8 cellular contexts compared by ENCODE assay signal in the genomic region with DNA sequence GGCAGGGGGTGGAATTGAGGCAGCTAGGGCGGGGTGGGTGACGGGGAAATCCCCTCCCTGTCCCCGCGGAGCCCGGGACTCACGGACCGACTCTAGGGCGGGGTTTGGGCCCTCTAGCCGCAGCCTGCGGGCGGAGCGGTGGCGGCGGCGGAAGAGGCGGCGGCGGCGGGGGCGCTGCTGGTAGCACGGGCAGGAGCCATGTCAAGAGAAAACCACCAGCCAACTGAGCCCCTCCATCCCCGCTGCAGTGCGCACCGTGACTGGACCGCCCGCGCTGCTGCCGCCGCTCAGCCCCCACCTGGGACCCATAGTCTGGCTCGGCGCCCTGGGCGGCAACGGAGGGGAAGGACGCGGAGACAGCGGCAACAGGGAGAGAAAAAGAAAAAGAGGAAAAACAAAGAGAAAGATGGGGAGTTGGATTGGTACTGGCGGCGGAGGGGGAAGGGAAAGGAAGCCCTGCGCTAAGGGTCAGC. TPM values are rescaled to one million over a fixed set of nuclear protein-coding genes. Genes with fewer than 3 reads are reported as not detected.
A peak's percentile ranks its signal among the peaks of the same experiment; 100 is the strongest.
DNase-seq lines count a peak whose midpoint lies in the region; ATAC-seq and TF ChIP-seq lines count a peak whose summit lies in the region.

No MANE protein-coding gene starts in this region.

- 0 out of 2 replicates have a peak overlapping the region, but pooled peaks have one; percentile 77 for H2AFZ ChIP-seq in PC-3 (ENCODE audit: low read length)
- no peak overlapping the region for H2AFZ ChIP-seq in neuron (ENCODE audit: low read depth, low read length)

- peaks cover 55% of the 10 kb centered on the region for H3K79me2 ChIP-seq in PC-3 (ENCODE audit: low read length)

- H3K27me3 ChIP-seq in PC-3 (ENCODE audit: low read length): no peaks in the 10 kb centered on the region
- no peaks in the 10 kb centered on the region for H3K27me3 ChIP-seq in neuron (ENCODE audit: insufficient read depth, low read length)
- H3K27me3 ChIP-seq in subcutaneous abdominal adipose tissue (ENCODE audit: control insufficient read depth in 5 of 5, insufficient read depth in 4 of 5, low read length in 5 of 5): no peaks in the 10 kb centered on the region

- H3K4me1 ChIP-seq in PC-3 (ENCODE audit: insufficient read depth, low read length) (peaks cover 23% of the 10 kb centered on the region), neuron (ENCODE audit: insufficient read depth, low read length) (peaks cover 27% of the 10 kb centered on the region), subcutaneous abdominal adipose tissue (ENCODE audit: control insufficient read depth in 5 of 5, insufficient read depth in 5 of 5, low read length in 5 of 5) (peaks cover 0 to 50% (median 48%) of the 10 kb centered on the region in 5 donors)

- ATAC-seq in GM21723 (IDR thresholded peaks at IDR 0.05; ENCODE audit: unreplicated experiment) (peak; percentile 22), PC-3 (peak; percentile 18)

- intact Hi-C loops in PC-3 (cut with micrococcal nuclease): loop anchor here (2.0 kb wide), 1 partner anchor 55 kb away; the partner anchor contains the start of gene GMNN
- intact Hi-C loops in activated T-helper 2 cell treated with anti-CD3 and anti-CD28 coated beads, Interferon-gamma antibody, Interleukin-2, Interleukin-4, amounts not matched to agents 10 μg/mL and 5 μg/mL and 100 μg/mL, durations not matched to agents 14 hours and 24 hours and 36 hours (cut with micrococcal nuclease): no loop called here

- no peaks in the 10 kb centered on the region for H3K27me3 Mint-ChIP-seq in activated T-helper 2 cell treated with anti-CD3 and anti-CD28 coated beads, Interferon-gamma antibody, Interleukin-2, Interleukin-4, amounts not matched to agents 10 μg/mL and 5 μg/mL and 100 μg/mL, durations not matched to agents 14 hours and 24 hours and 36 hours (ENCODE audit: low read depth)

- DNase-seq in AML-193 (lab: John Stamatoyannopoulos, UW): peak; percentile 31 to 51
- peak; percentile 32 for DNase-seq in PC-3
- peak; percentile 77 for DNase-seq in activated T-helper 2 cell treated with anti-CD3 and anti-CD28 coated beads, Interferon-gamma antibody, Interleukin-2, Interleukin-4, amounts not matched to agents 10 μg/mL and 5 μg/mL and 100 μg/mL, durations not matched to agents 14 hours and 24 hours and 36 hours (ENCODE audit: low spot score)
- DNase-seq in fibroblast of pulmonary artery (ENCODE audit: low read depth): peak; percentile 47
- no peak for DNase-seq in 8988T

- H3K9ac ChIP-seq in PC-3 (ENCODE audit: low read length) (peak overlapping the region; percentile 100), subcutaneous abdominal adipose tissue (ENCODE audit: low read length in 5 of 5) (peak overlapping the region; percentile 99 to 100 (median 100))

- H3K36me3 ChIP-seq in PC-3 (ENCODE audit: low read depth, low read length) (peaks cover 29% of the 10 kb centered on the region), neuron (ENCODE audit: insufficient read depth, low read length) (peaks cover 30% of the 10 kb centered on the region), subcutaneous abdominal adipose tissue (ENCODE audit: control insufficient read depth in 5 of 5, insufficient read depth in 5 of 5, low read length in 5 of 5) (peaks cover 4 to 14% (median 11%) of the 10 kb centered on the region in 5 donors)

- POLR2A ChIA-PET in PC-3 (lab: Charles Lee; ENCODE audit: unreplicated experiment): interaction anchor here (0.8 kb wide), 1 partner anchor 23 kb away, joined by 4 read pairs; no protein-coding TSS in a partner anchor

- CTCF ChIA-PET in PC-3 (lab: Charles Lee): interaction anchor here (0.6 kb wide), 1 partner anchor 70 kb away, joined by 5 read pairs; no protein-coding TSS in a partner anchor

- peaks cover 41% of the 10 kb centered on the region for H4K20me1 ChIP-seq in PC-3 (ENCODE audit: low read length)

- H3K4me1 Mint-ChIP-seq in activated T-helper 2 cell treated with anti-CD3 and anti-CD28 coated beads, Interferon-gamma antibody, Interleukin-2, Interleukin-4, amounts not matched to agents 10 μg/mL and 5 μg/mL and 100 μg/mL, durations not matched to agents 14 hours and 24 hours and 36 hours (ENCODE audit: low read depth): peaks cover 34% of the 10 kb centered on the region

- H3K4me3 ChIP-seq in PC-3 (ENCODE audit: low read length) (peak overlapping the region; percentile 99), fibroblast of pulmonary artery (replicated peaks; ENCODE audit: low read depth, low read length) (peak overlapping the region; percentile 87), neuron (ENCODE audit: low read length) (peak overlapping the region; percentile 99), subcutaneous abdominal adipose tissue (ENCODE audit: low read depth in 1 of 5, low read length in 5 of 5) (peak overlapping the region; percentile 94 to 100 (median 98))

- BruUV-seq in PC-3 (replicated peaks; lab: Mats Ljungman, UMichigan): TSS peak; percentile 54

- H3K9me2 ChIP-seq in PC-3 (replicated peaks; ENCODE audit: low read length): no peaks in the 10 kb centered on the region

- no peaks in the 10 kb centered on the region for H3F3A ChIP-seq in PC-3 (ENCODE audit: low read length, unreplicated experiment)

- H3K9me3 ChIP-seq in PC-3 (ENCODE audit: low read length) (no peaks in the 10 kb centered on the region), neuron (ENCODE audit: low read length) (no peaks in the 10 kb centered on the region), subcutaneous abdominal adipose tissue (ENCODE audit: control insufficient read depth in 5 of 5, low read length in 5 of 5) (no peaks in the 10 kb centered on the region)

- TF ChIP-seq CTCF in PC-3 (conservative IDR thresholded peaks at IDR 0.05; ENCODE audit: low read depth, low read length): no peak
- no peak for TF ChIP-seq CTCF in fibroblast of pulmonary artery (IDR thresholded peaks at IDR 0.05; ENCODE audit: low read length, missing control alignments)

- peaks cover 50% of the 10 kb centered on the region for H3K36me3 Mint-ChIP-seq in activated T-helper 2 cell treated with anti-CD3 and anti-CD28 coated beads, Interferon-gamma antibody, Interleukin-2, Interleukin-4, amounts not matched to agents 10 μg/mL and 5 μg/mL and 100 μg/mL, durations not matched to agents 14 hours and 24 hours and 36 hours (ENCODE audit: low read depth)

- H3K9me3 Mint-ChIP-seq in activated T-helper 2 cell treated with anti-CD3 and anti-CD28 coated beads, Interferon-gamma antibody, Interleukin-2, Interleukin-4, amounts not matched to agents 10 μg/mL and 5 μg/mL and 100 μg/mL, durations not matched to agents 14 hours and 24 hours and 36 hours: no peaks in the 10 kb centered on the region

- peak overlapping the region; percentile 100 for H3K27ac Mint-ChIP-seq in activated T-helper 2 cell treated with anti-CD3 and anti-CD28 coated beads, Interferon-gamma antibody, Interleukin-2, Interleukin-4, amounts not matched to agents 10 μg/mL and 5 μg/mL and 100 μg/mL, durations not matched to agents 14 hours and 24 hours and 36 hours

- peak overlapping the region; percentile 99 for H3K4me3 Mint-ChIP-seq in activated T-helper 2 cell treated with anti-CD3 and anti-CD28 coated beads, Interferon-gamma antibody, Interleukin-2, Interleukin-4, amounts not matched to agents 10 μg/mL and 5 μg/mL and 100 μg/mL, durations not matched to agents 14 hours and 24 hours and 36 hours (ENCODE audit: low read depth)

- peak overlapping the region; percentile 83 for H3K4me2 ChIP-seq in PC-3 (ENCODE audit: low read length)

- peak overlapping the region; percentile 89 for H3K27ac ChIP-seq in PC-3 (ENCODE audit: low read length)
- peak overlapping the region; percentile 100 for H3K27ac ChIP-seq in subcutaneous abdominal adipose tissue (ENCODE audit: low read depth, low read length)

RNA-seq across cellular contexts. Expression of gene C6orf62, which starts 1.2 kb away (rescaled TPM):
- 81.8 and 91.5 TPM in 2 replicates for total RNA-seq in PC-3 (2014; rRNA removed)
- 117 and 122 TPM in 2 replicates for total RNA-seq in activated T-helper 2 cell treated with anti-CD3 and anti-CD28 coated beads, Interferon-gamma antibody, Interleukin-2, Interleukin-4, amounts not matched to agents 10 μg/mL and 5 μg/mL and 100 μg/mL, durations not matched to agents 14 hours and 24 hours and 36 hours

RNA-seq across cellular contexts. Expression of gene ACOT13, which starts 53.3 kb away (rescaled TPM):
- total RNA-seq in PC-3 (2014; rRNA removed): 13.5 and 17.9 TPM in 2 replicates
- total RNA-seq in activated T-helper 2 cell treated with anti-CD3 and anti-CD28 coated beads, Interferon-gamma antibody, Interleukin-2, Interleukin-4, amounts not matched to agents 10 μg/mL and 5 μg/mL and 100 μg/mL, durations not matched to agents 14 hours and 24 hours and 36 hours: 30.2 and 36.6 TPM in 2 replicates

RNA-seq across cellular contexts. Expression of gene TDP2, which starts 53.5 kb away (rescaled TPM):
- 20.6 and 24.2 TPM in 2 replicates for total RNA-seq in PC-3 (2014; rRNA removed)
- 45.6 and 47.0 TPM in 2 replicates for total RNA-seq in activated T-helper 2 cell treated with anti-CD3 and anti-CD28 coated beads, Interferon-gamma antibody, Interleukin-2, Interleukin-4, amounts not matched to agents 10 μg/mL and 5 μg/mL and 100 μg/mL, durations not matched to agents 14 hours and 24 hours and 36 hours

RNA-seq across cellular contexts. Expression of gene GMNN, which starts 54.6 kb away (rescaled TPM):
- 44.6 and 57.4 TPM in 2 replicates for total RNA-seq in PC-3 (2014; rRNA removed)
- total RNA-seq in activated T-helper 2 cell treated with anti-CD3 and anti-CD28 coated beads, Interferon-gamma antibody, Interleukin-2, Interleukin-4, amounts not matched to agents 10 μg/mL and 5 μg/mL and 100 μg/mL, durations not matched to agents 14 hours and 24 hours and 36 hours: 68.5 and 71.5 TPM in 2 replicates
